ENCODE assay signal across 1 cellular context in genomic region chr3:113695818-113696645, GRCh38.
TF ChIP-seq lines count a peak whose summit lies in the region.

USF3 (minus strand) TSS chr3:113696642; CDS start chr3:113674878, 21,764 bp downstream.

TF ChIP-seq in HepG2, 621 proteins besides CTCF, POLR2A, EP300 and RAD21 (continued from another document and continues in another):
- no peak for TF ChIP-seq PRDM4 (CRISPR knock-in tag; IDR thresholded peaks at IDR 0.05; ENCODE audit: borderline replicate concordance)
- no peak for TF ChIP-seq HNRNPH1 (optimal IDR thresholded peaks at IDR 0.05; ENCODE audit: low read depth, low read length)
- no peak for TF ChIP-seq NFRKB (IDR thresholded peaks at IDR 0.05)
- TF ChIP-seq BHLHE40 (IDR thresholded peaks at IDR 0.05; ENCODE audit: low read length), result no peak
- TF ChIP-seq KLF13 (CRISPR knock-in tag; IDR thresholded peaks at IDR 0.05), result no peak
- TF ChIP-seq ZNF432 (CRISPR knock-in tag; IDR thresholded peaks at IDR 0.05; ENCODE audit: borderline replicate concordance), result no peak
- no peak for TF ChIP-seq ZFP82 (CRISPR knock-in tag; IDR thresholded peaks at IDR 0.05; ENCODE audit: borderline replicate concordance)
- no peak for TF ChIP-seq NFE2L2 (IDR thresholded peaks at IDR 0.05; ENCODE audit: low read length)
- TF ChIP-seq PRDM15 (CRISPR knock-in tag; IDR thresholded peaks at IDR 0.05), result no peak
- TF ChIP-seq ZGPAT (CRISPR knock-in tag; IDR thresholded peaks at IDR 0.05), result peak; percentile 77; the same call in 1 of the 2 replicates
- no peak for TF ChIP-seq NFIB (CRISPR knock-in tag; IDR thresholded peaks at IDR 0.05; ENCODE audit: borderline replicate concordance)
- TF ChIP-seq JUN (CRISPR knock-in tag; IDR thresholded peaks at IDR 0.05), result no peak
- TF ChIP-seq SRSF9 (IDR thresholded peaks at IDR 0.05; ENCODE audit: borderline replicate concordance, insufficient read depth, low read depth, low read length, poor library complexity, severe bottlenecking), result no peak
- no peak for TF ChIP-seq SMYD3 (CRISPR knock-in tag; IDR thresholded peaks at IDR 0.05)
- TF ChIP-seq ZNF891 (CRISPR knock-in tag; IDR thresholded peaks at IDR 0.05), result peak; percentile 73; the same call in 1 of the 2 replicates
- no peak for TF ChIP-seq ZSCAN12 (CRISPR knock-in tag; IDR thresholded peaks at IDR 0.05)
- TF ChIP-seq FOXK1 (CRISPR knock-in tag; IDR thresholded peaks at IDR 0.05; ENCODE audit: borderline replicate concordance, low read depth), result no peak
- no peak for TF ChIP-seq RFXAP (CRISPR knock-in tag; IDR thresholded peaks at IDR 0.05; ENCODE audit: borderline replicate concordance)
- no peak for TF ChIP-seq TAF15 (IDR thresholded peaks at IDR 0.05; ENCODE audit: low read depth, low read length, poor library complexity, severe bottlenecking)
- TF ChIP-seq PITX1 (CRISPR knock-in tag; IDR thresholded peaks at IDR 0.05), result no peak
- peak; percentile 41; the same call in 1 of the 2 replicates for TF ChIP-seq ZNF607 (CRISPR knock-in tag; IDR thresholded peaks at IDR 0.05; ENCODE audit: borderline replicate concordance)
- TF ChIP-seq CREM (IDR thresholded peaks at IDR 0.05), result no peak
- TF ChIP-seq CREM (CRISPR knock-in tag; IDR thresholded peaks at IDR 0.05), result no peak
- TF ChIP-seq ZNF24 (IDR thresholded peaks at IDR 0.05), result no peak
- TF ChIP-seq ZNF567 (CRISPR knock-in tag; IDR thresholded peaks at IDR 0.05; ENCODE audit: borderline replicate concordance), result no peak
- TF ChIP-seq MIER3 (CRISPR knock-in tag; IDR thresholded peaks at IDR 0.05; ENCODE audit: borderline replicate concordance), result no peak; the same call in 1 of the 2 replicates
- no peak for TF ChIP-seq HNF4A (CRISPR knock-in tag; IDR thresholded peaks at IDR 0.05)
- TF ChIP-seq AHR (CRISPR knock-in tag; IDR thresholded peaks at IDR 0.05), result no peak
- no peak for TF ChIP-seq MIXL1 (CRISPR knock-in tag; IDR thresholded peaks at IDR 0.05)
- TF ChIP-seq MTERF4 (CRISPR knock-in tag; IDR thresholded peaks at IDR 0.05), result no peak
- TF ChIP-seq HNRNPK (IDR thresholded peaks at IDR 0.05; ENCODE audit: low read depth, low read length, poor library complexity, severe bottlenecking), result peak; percentile 96
- no peak for TF ChIP-seq ZNF841 (CRISPR knock-in tag; IDR thresholded peaks at IDR 0.05; ENCODE audit: borderline replicate concordance)
- no peak for TF ChIP-seq ZNF17 (CRISPR knock-in tag; IDR thresholded peaks at IDR 0.05)
- no peak for TF ChIP-seq SALL2 (CRISPR knock-in tag; IDR thresholded peaks at IDR 0.05)
- TF ChIP-seq MLXIP (CRISPR knock-in tag; IDR thresholded peaks at IDR 0.05; ENCODE audit: borderline replicate concordance), result no peak
- no peak for TF ChIP-seq GPBP1L1 (CRISPR knock-in tag; IDR thresholded peaks at IDR 0.05)
- no peak for TF ChIP-seq ZMYM4 (CRISPR knock-in tag; IDR thresholded peaks at IDR 0.05)
- TF ChIP-seq HOMEZ (CRISPR knock-in tag; IDR thresholded peaks at IDR 0.05; ENCODE audit: low read depth), result no peak
- TF ChIP-seq ZNF749 (CRISPR knock-in tag; IDR thresholded peaks at IDR 0.05; ENCODE audit: borderline replicate concordance), result 0 out of 2 replicates have a peak, but pooled peaks have one; percentile 33
- no peak for TF ChIP-seq CBX5 (CRISPR knock-in tag; IDR thresholded peaks at IDR 0.05; ENCODE audit: borderline replicate concordance)
- no peak for TF ChIP-seq NCOR1 (IDR thresholded peaks at IDR 0.05; ENCODE audit: borderline replicate concordance, low read length)
- TF ChIP-seq ZBTB33 (CRISPR knock-in tag; IDR thresholded peaks at IDR 0.05), result no peak
- TF ChIP-seq STAT5B (CRISPR knock-in tag; IDR thresholded peaks at IDR 0.05), result no peak
- TF ChIP-seq ZXDC (CRISPR knock-in tag; IDR thresholded peaks at IDR 0.05), result no peak
- TF ChIP-seq ZKSCAN5 (CRISPR knock-in tag; IDR thresholded peaks at IDR 0.05), result no peak
- TF ChIP-seq MEIS2 (CRISPR knock-in tag; IDR thresholded peaks at IDR 0.05), result 0 out of 2 replicates have a peak, but pooled peaks have one; percentile 26
